In the genomic region with DNA sequence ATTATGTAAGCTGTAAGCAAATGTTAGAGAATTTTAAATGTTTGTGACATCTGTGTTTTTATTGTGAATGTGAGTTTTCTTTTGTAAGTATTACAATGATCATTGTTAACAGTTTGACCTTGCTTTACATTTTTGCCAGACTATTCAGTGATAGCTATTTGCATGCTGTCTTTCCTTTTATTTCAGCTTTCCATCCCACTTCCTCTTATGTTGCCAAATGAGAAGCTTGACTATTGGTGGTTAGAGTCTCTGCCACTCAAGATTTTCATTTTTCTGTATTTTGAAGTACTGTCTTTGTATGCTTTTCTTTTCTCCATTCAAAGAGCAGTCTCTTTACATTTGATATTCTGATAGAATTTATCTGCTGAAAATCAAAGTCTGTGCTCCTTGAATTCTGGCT, we compare ENCODE assay signal across 12 cellular contexts.
A peak's percentile ranks its signal among the peaks of the same experiment; 100 is the strongest.
DNase-seq lines count a peak whose midpoint lies in the region; ATAC-seq and TF ChIP-seq lines count a peak whose summit lies in the region.
"Had no signal": no experiment of that assay in that cellular context is flagged by ENCODE, and none has a peak within 500 bp of the region (broad histone marks: within the 10 kb centered on the region; RNA-seq: fewer than 3 reads in every experiment).

No MANE protein-coding gene starts in this region.

- ATAC-seq in GM18861 (IDR thresholded peaks at IDR 0.05; ENCODE audit: unreplicated experiment), result peak; percentile 48
- ATAC-seq in HG02970 (IDR thresholded peaks at IDR 0.05; ENCODE audit: low FRiP score, unreplicated experiment), result no peak

- H3K4me1 Mint-ChIP-seq in HFFc6 (ENCODE audit: low read depth), result peaks cover 65% of the 10 kb centered on the region

- in situ Hi-C loops in KBM-7 (cut with MboI; ENCODE audit: low pct_unique_long_range_greater_than_20kb, low sequenced_read_pairs), result no loop called here

- TF ChIP-seq CTCF in HFFc6 (IDR thresholded peaks at IDR 0.05) (no peak), fibroblast of pulmonary artery (IDR thresholded peaks at IDR 0.05; ENCODE audit: low read length, missing control alignments) (no peak)

- DNase-seq in HFFc6 (peak; percentile 11), KBM-7 (peak; percentile 26), fibroblast of pulmonary artery (ENCODE audit: low read depth) (peak; percentile 24), NCI-H2081 treated with DMSO at 0.1 percent for 48 hours (lab: John Stamatoyannopoulos, UW) (no peak), KG1 (lab: John Stamatoyannopoulos, UW) (no peak), SKM-1 (lab: John Stamatoyannopoulos, UW; ENCODE audit: unreplicated experiment) (no peak)
- DNase-seq: CD4-positive, alpha-beta memory T cell; T1000 had no signal

- peaks cover 31% of the 10 kb centered on the region for H3K36me3 Mint-ChIP-seq in HFFc6 (ENCODE audit: low read depth)

- H3K4me3 ChIP-seq in fibroblast of pulmonary artery (replicated peaks; ENCODE audit: low read depth, low read length), result no peak overlapping the region

- no peak overlapping the region for H3K4me3 Mint-ChIP-seq in HFFc6
- H3K4me3 Mint-ChIP-seq: activated naive CD8-positive, alpha-beta T cell; CD4-positive, alpha-beta memory T cell; central memory CD8-positive, alpha-beta T cell had no signal

- no peaks in the 10 kb centered on the region for H3K9me3 Mint-ChIP-seq in HFFc6
- H3K9me3 Mint-ChIP-seq: central memory CD8-positive, alpha-beta T cell had no signal

- peak overlapping the region; percentile 68 for H3K27ac Mint-ChIP-seq in HFFc6
- H3K27ac Mint-ChIP-seq: activated naive CD8-positive, alpha-beta T cell had no signal

- H3K27me3 Mint-ChIP-seq in HFFc6 (ENCODE audit: insufficient read depth), result no peaks in the 10 kb centered on the region; the same call in 1 of the 2 replicates
- H3K27me3 Mint-ChIP-seq: activated naive CD8-positive, alpha-beta T cell; CD4-positive, alpha-beta memory T cell; central memory CD8-positive, alpha-beta T cell had no signal

Comparison
In these comparisons a context has a peak if more than half of its experiments do, and no peak if none do; other contexts are left out.
1. DNase-seq: peak in HFFc6 (single experiment), KBM-7 (single experiment) and fibroblast of pulmonary artery (single experiment); none in NCI-H2081 treated with DMSO at 0.1 percent for 48 hours (single experiment), KG1 (single experiment) and SKM-1 (single experiment).